Comparison of ENCODE assay signal across 8 cellular contexts in the genomic region with DNA sequence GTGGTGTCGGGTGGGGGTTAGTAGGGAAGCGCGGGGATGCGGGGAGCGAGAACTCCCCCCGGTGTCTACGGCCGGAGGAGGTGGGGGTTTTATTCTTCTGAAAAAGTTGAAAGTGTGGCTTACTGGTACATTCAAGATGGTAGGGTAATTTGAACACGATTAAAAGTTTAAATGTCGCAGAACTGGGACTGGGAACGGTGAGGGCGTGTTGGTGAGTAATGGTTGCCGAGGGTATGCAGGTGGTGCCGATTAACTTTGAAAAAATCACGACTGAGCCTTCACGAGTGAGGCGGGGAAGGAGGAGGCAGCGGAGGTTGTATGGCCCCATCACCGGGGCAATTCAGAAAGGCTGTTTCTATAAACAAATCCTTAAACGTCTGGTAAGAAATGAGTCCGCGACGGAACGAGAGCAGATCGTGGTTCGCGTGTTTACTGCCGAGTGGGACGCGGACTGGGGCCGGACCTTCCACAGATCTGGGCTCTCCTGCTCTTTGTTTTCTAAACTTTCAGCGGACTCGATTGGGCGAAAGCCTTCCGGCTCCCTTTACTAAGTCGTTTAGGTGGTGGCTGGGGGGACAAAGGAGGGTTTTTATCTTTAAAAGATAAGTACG. TPM values are rescaled to one million over a fixed set of nuclear protein-coding genes. Genes with fewer than 3 reads are reported as not detected.
DNase-seq lines count a peak whose midpoint lies in the region; ATAC-seq and TF ChIP-seq lines count a peak whose summit lies in the region.

No MANE protein-coding gene starts in this region.

- intact Hi-C loops in PC-3 (cut with micrococcal nuclease), result loop anchor here (5.0 kb wide), 1 partner anchor 126 kb away; no protein-coding TSS in a partner anchor
- intact Hi-C loops in breast epithelium (cut with DNase I; ENCODE audit: low total_unique reads), result no loop called here
- intact Hi-C loops in lower leg skin (cut with DNase I; ENCODE audit: low total_unique reads), result loop anchor here (10.0 kb wide), 1 partner anchor 134 kb away; no protein-coding TSS in a partner anchor

- peak overlapping the region; percentile 94 to 98 for H3K27ac Mint-ChIP-seq in stimulated activated naive CD8-positive, alpha-beta T cell treated with anti-CD3 and anti-CD28 coated beads, Interleukin-15, amount 100 ng/mL, for 72 hours

- peak overlapping the region; percentile 57 for H2AFZ ChIP-seq in PC-3 (ENCODE audit: low read length)

- ATAC-seq in PC-3, result no peak
- no peak for ATAC-seq in stimulated activated naive CD8-positive, alpha-beta T cell treated with anti-CD3 and anti-CD28 coated beads, Interleukin-15, amount 100 ng/mL, for 72 hours
- no peak for ATAC-seq in left lobe of liver

- peak overlapping the region; percentile 69 for H3K9ac ChIP-seq in PC-3 (ENCODE audit: low read length)

- no peaks in the 10 kb centered on the region for H3K9me3 ChIP-seq in PC-3 (ENCODE audit: low read length)
- H3K9me3 ChIP-seq in breast epithelium, result no peaks in the 10 kb centered on the region

- H3K79me2 ChIP-seq in PC-3 (ENCODE audit: low read length), result peaks cover 67% of the 10 kb centered on the region

- H3K4me3 ChIP-seq in PC-3 (ENCODE audit: low read length), result peak overlapping the region; percentile 75
- H3K4me3 ChIP-seq in breast epithelium, result peak overlapping the region; percentile 88 to 96 (median 90)
- H3K4me3 ChIP-seq in lower leg skin (ENCODE audit: low read depth, poor library complexity, severe bottlenecking), result peak overlapping the region; percentile 65

- no peak for TF ChIP-seq POLR2A in breast epithelium (IDR thresholded peaks at IDR 0.05)
- TF ChIP-seq POLR2A in lower leg skin (IDR thresholded peaks at IDR 0.05), result no peak

- H3K27me3 ChIP-seq in PC-3 (ENCODE audit: low read length) (peaks cover 61% of the 10 kb centered on the region), breast epithelium (no peaks in the 10 kb centered on the region)

- 4 to 6% methylated on average over 37 of the region's 37 CpGs for WGBS in lower leg skin, 2 donors

- peaks cover 54% of the 10 kb centered on the region for H3K4me1 Mint-ChIP-seq in stimulated activated naive CD8-positive, alpha-beta T cell treated with anti-CD3 and anti-CD28 coated beads, Interleukin-15, amount 100 ng/mL, for 72 hours

- no peaks in the 10 kb centered on the region for H3K36me3 ChIP-seq in PC-3 (ENCODE audit: low read depth, low read length)
- no peaks in the 10 kb centered on the region for H3K36me3 ChIP-seq in breast epithelium

- BruUV-seq in PC-3 (replicated peaks; lab: Mats Ljungman, UMichigan), result no TSS peak

- H3K27ac ChIP-seq in PC-3 (ENCODE audit: low read length) (peak overlapping the region; percentile 16; the same call in 1 of the 2 replicates), breast epithelium (peak overlapping the region; percentile 95 to 96)

- DNase-seq in AG20443 (ENCODE audit: low spot score), result peak; percentile 36
- DNase-seq in PC-3, result peak; percentile 14
- DNase-seq in breast epithelium (ENCODE audit: low spot score in 2 of 2), result peak in 1 of 2 donors; percentile 48
- DNase-seq in lower leg skin (ENCODE audit: low spot score in 2 of 2), result peak in 1 of 2 donors; percentile 39
- peak in 1 of 2 donors; percentile 19 for DNase-seq in stimulated activated naive CD8-positive, alpha-beta T cell treated with anti-CD3 and anti-CD28 coated beads, Interleukin-15, amount 100 ng/mL, for 72 hours
- DNase-seq in left lobe of liver (ENCODE audit: low spot score), result no peak
- no peak for DNase-seq in NCI-H1048 (lab: John Stamatoyannopoulos, UW)
- no peak for DNase-seq in NCI-H128 (lab: John Stamatoyannopoulos, UW; ENCODE audit: unreplicated experiment)

- H3K4me1 ChIP-seq in PC-3 (ENCODE audit: insufficient read depth, low read length) (peaks cover 7% of the 10 kb centered on the region; the same call in 1 of the 2 replicates), breast epithelium (peaks cover 0 to 8% of the 10 kb centered on the region in 2 donors)

- no peaks in the 10 kb centered on the region for H3K27me3 Mint-ChIP-seq in stimulated activated naive CD8-positive, alpha-beta T cell treated with anti-CD3 and anti-CD28 coated beads, Interleukin-15, amount 100 ng/mL, for 72 hours

- H3K9me2 ChIP-seq in PC-3 (replicated peaks; ENCODE audit: low read length), result no peaks in the 10 kb centered on the region

- H4K20me1 ChIP-seq in PC-3 (ENCODE audit: low read length), result 0 out of 2 replicates have a peak, but pooled peaks cover 5% of the 10 kb centered on the region

- TF ChIP-seq CTCF in PC-3 (conservative IDR thresholded peaks at IDR 0.05; ENCODE audit: low read depth, low read length) (no peak), breast epithelium (IDR thresholded peaks at IDR 0.05) (no peak), lower leg skin (IDR thresholded peaks at IDR 0.05) (no peak)

- H3F3A ChIP-seq in PC-3 (ENCODE audit: low read length, unreplicated experiment), result no peaks in the 10 kb centered on the region

- H3K9me3 Mint-ChIP-seq in stimulated activated naive CD8-positive, alpha-beta T cell treated with anti-CD3 and anti-CD28 coated beads, Interleukin-15, amount 100 ng/mL, for 72 hours, result no peaks in the 10 kb centered on the region

- peak overlapping the region; percentile 93 to 96 for H3K4me3 Mint-ChIP-seq in stimulated activated naive CD8-positive, alpha-beta T cell treated with anti-CD3 and anti-CD28 coated beads, Interleukin-15, amount 100 ng/mL, for 72 hours

- CTCF ChIA-PET in PC-3 (lab: Charles Lee), result no interaction called here

- H3K4me2 ChIP-seq in PC-3 (ENCODE audit: low read length), result peak overlapping the region; percentile 88

- POLR2A ChIA-PET in PC-3 (lab: Charles Lee; ENCODE audit: unreplicated experiment), result no interaction called here

RNA-seq across cellular contexts. Expression of a gene that starts 2.6 kb away (rescaled TPM):
- total RNA-seq in PC-3 (2014; rRNA removed) (3.8 and 15.8 TPM in 2 replicates), breast epithelium (100 to 1,000 TPM in 2 of 3 donors, 10 to 100 TPM in 1; 61.8 to 146 (median 103) TPM), lower leg skin (100 to 1,000 TPM in 1 of 4 donors, 10 to 100 TPM in 3; 59.6 to 172 (median 88.5) TPM), left lobe of liver (3.3 TPM)

Comparison
In these comparisons a context has a peak if more than half of its experiments do, and no peak if none do; other contexts are left out.
1. DNase-seq: peak in AG20443 (single experiment) and PC-3 (single experiment); none in left lobe of liver (single experiment), NCI-H1048 (single experiment) and NCI-H128 (single experiment).
2. Peak in every context shown above with its lines, with median percentiles within 50 percentile points of each other: H3K4me3 ChIP-seq.